In genomic region chr6:5084192-5084786, GRCh38 we compare ENCODE assay signal across 8 cellular contexts. TPM values are rescaled to one million over a fixed set of nuclear protein-coding genes. Genes with fewer than 3 reads are reported as not detected.
DNase-seq lines count a peak whose midpoint lies in the region; ATAC-seq and TF ChIP-seq lines count a peak whose summit lies in the region.

No MANE protein-coding gene starts in this region.

- peak overlapping the region; percentile 82 for H3K4me2 ChIP-seq in PC-9
- H3K4me2 ChIP-seq in osteoblast (ENCODE audit: insufficient read depth, low read length) = peak overlapping the region; percentile 91

- peaks cover 11% of the 10 kb centered on the region for H3F3A ChIP-seq in PC-9 (ENCODE audit: insufficient read depth, low read depth)

- H3K27ac ChIP-seq in PC-9 (no peak overlapping the region), osteoblast (ENCODE audit: low read depth, low read length) (no peak overlapping the region)

- intact Hi-C loops in PC-9 (cut with micrococcal nuclease; ENCODE audit: unreplicated experiment) = loop anchor here (5.0 kb wide), 1 partner anchor 142 kb away; no protein-coding TSS in a partner anchor

- H3K9me3 ChIP-seq in PC-9 (ENCODE audit: insufficient read depth, low read depth) (no peaks in the 10 kb centered on the region), osteoblast (ENCODE audit: low read depth, low read length) (no peaks in the 10 kb centered on the region)

- POLR2A ChIA-PET in PC-9 (lab: Charles Lee; ENCODE audit: unreplicated experiment) = no interaction called here

- no peaks in the 10 kb centered on the region for H3K79me2 ChIP-seq in PC-9 (ENCODE audit: low read depth)
- no peaks in the 10 kb centered on the region for H3K79me2 ChIP-seq in osteoblast (ENCODE audit: insufficient read depth, low read length)

- H3K27me3 ChIP-seq in PC-9 (ENCODE audit: insufficient read depth, low read depth) = no peaks in the 10 kb centered on the region
- peaks cover 11% of the 10 kb centered on the region for H3K27me3 ChIP-seq in osteoblast (ENCODE audit: insufficient read depth, low read length)

- H2AFZ ChIP-seq in PC-9 (peak overlapping the region; percentile 91), osteoblast (ENCODE audit: low read length) (peak overlapping the region; percentile 86)

- DNase-seq in AG08395 (ENCODE audit: low spot score) = peak; percentile 33
- peak in 1 of 2 experiments; percentile 34 for DNase-seq in PC-9
- DNase-seq in fibroblast of mammary gland (ENCODE audit: low read depth) = peak; percentile 7
- DNase-seq in osteoblast (ENCODE audit: insufficient read length, low spot score, missing footprints) = peak; percentile 90
- DNase-seq in SIG-M5 (lab: John Stamatoyannopoulos, UW) = no peak

- H4K20me1 ChIP-seq in PC-9 (ENCODE audit: insufficient read depth) (no peaks in the 10 kb centered on the region), osteoblast (ENCODE audit: insufficient read depth, low read length) (no peaks in the 10 kb centered on the region)

- H3K4me1 ChIP-seq in PC-9 (replicated peaks; ENCODE audit: insufficient read depth) = peaks cover 16% of the 10 kb centered on the region
- H3K4me1 ChIP-seq in osteoblast (ENCODE audit: insufficient read depth, low read length) = peaks cover 21% of the 10 kb centered on the region

- H3K36me3 ChIP-seq in PC-9 (ENCODE audit: low read depth) (no peaks in the 10 kb centered on the region), osteoblast (ENCODE audit: insufficient read depth, low read length) (no peaks in the 10 kb centered on the region)

- H3K9me2 ChIP-seq in PC-9 (ENCODE audit: insufficient read depth) = no peaks in the 10 kb centered on the region

- BruUV-seq in PC-9 (replicated peaks; lab: Mats Ljungman, UMichigan) = no TSS peak

- TF ChIP-seq CTCF in PC-9 (conservative IDR thresholded peaks at IDR 0.05) (no peak), fibroblast of mammary gland (conservative IDR thresholded peaks at IDR 0.05; ENCODE audit: control insufficient read depth, insufficient read depth, low read depth, low read length) (no peak), osteoblast (IDR thresholded peaks at IDR 0.05; ENCODE audit: extremely low read depth, low read depth, low read length) (no peak)

- peak overlapping the region; percentile 76 for H3K4me3 ChIP-seq in PC-9
- peak overlapping the region; percentile 49 for H3K4me3 ChIP-seq in fibroblast of mammary gland (ENCODE audit: control insufficient read depth, low read depth, low read length)
- peak overlapping the region; percentile 74 for H3K4me3 ChIP-seq in osteoblast (ENCODE audit: insufficient read depth, low read length)

- CTCF ChIA-PET in PC-9 (lab: Charles Lee) = interaction anchor here (0.9 kb wide), 1 partner anchor 54 kb away, joined by 3 read pairs; no protein-coding TSS in a partner anchor

- ATAC-seq in GM21529 (IDR thresholded peaks at IDR 0.05; ENCODE audit: unreplicated experiment) (peak; percentile 35), HG03175 (IDR thresholded peaks at IDR 0.05; ENCODE audit: unreplicated experiment) (no peak), HG03039 (IDR thresholded peaks at IDR 0.05; ENCODE audit: unreplicated experiment) (no peak)

RNA-seq across cellular contexts. Expression of gene PPP1R3G, which starts 0.9 kb away (rescaled TPM):
- total RNA-seq in PC-9 (2021) (1.1 and 1.4 TPM in 2 replicates), osteoblast (3.3 and 3.5 TPM in 2 replicates)
